Comparison of ENCODE assay signal across 1 cellular context in the genomic region with DNA sequence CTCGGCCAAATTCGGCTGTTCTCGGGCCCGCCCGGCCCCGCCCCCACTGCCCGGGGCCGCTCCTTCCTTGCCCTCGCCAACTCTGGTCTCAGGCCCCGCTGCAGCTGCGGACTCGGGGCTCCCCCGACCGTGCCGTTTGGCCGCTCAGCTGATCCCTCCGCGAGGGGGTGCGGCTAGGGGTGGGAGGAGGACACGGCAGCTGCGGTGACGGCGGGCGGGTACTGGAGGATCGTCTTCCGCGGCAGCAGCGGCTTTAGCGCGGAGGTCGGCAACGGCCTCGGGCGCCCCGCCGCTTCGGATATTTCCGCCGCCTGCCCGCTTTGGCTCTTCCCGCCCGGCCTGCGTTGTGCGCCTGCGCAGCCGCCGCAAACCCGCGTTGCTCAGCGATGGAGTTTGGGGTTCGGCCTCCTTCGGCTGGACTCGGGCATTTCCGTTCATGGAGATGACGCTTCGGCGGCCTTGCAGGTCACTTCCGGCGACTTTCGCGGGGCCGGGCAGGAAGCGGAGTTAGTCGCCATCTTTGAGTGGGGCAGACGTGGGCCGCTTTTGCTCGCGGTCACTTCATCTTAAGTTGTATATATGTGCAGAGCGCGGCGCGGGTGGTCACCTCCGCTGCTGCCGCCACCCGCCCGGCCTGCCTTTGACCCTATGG.
TF ChIP-seq lines count a peak whose summit lies in the region.

No MANE protein-coding gene starts in this region.

TF ChIP-seq in K562, 482 proteins besides CTCF, POLR2A, EP300 and RAD21 (continued from another document and continues in another):
- TF ChIP-seq, protein P1, sequence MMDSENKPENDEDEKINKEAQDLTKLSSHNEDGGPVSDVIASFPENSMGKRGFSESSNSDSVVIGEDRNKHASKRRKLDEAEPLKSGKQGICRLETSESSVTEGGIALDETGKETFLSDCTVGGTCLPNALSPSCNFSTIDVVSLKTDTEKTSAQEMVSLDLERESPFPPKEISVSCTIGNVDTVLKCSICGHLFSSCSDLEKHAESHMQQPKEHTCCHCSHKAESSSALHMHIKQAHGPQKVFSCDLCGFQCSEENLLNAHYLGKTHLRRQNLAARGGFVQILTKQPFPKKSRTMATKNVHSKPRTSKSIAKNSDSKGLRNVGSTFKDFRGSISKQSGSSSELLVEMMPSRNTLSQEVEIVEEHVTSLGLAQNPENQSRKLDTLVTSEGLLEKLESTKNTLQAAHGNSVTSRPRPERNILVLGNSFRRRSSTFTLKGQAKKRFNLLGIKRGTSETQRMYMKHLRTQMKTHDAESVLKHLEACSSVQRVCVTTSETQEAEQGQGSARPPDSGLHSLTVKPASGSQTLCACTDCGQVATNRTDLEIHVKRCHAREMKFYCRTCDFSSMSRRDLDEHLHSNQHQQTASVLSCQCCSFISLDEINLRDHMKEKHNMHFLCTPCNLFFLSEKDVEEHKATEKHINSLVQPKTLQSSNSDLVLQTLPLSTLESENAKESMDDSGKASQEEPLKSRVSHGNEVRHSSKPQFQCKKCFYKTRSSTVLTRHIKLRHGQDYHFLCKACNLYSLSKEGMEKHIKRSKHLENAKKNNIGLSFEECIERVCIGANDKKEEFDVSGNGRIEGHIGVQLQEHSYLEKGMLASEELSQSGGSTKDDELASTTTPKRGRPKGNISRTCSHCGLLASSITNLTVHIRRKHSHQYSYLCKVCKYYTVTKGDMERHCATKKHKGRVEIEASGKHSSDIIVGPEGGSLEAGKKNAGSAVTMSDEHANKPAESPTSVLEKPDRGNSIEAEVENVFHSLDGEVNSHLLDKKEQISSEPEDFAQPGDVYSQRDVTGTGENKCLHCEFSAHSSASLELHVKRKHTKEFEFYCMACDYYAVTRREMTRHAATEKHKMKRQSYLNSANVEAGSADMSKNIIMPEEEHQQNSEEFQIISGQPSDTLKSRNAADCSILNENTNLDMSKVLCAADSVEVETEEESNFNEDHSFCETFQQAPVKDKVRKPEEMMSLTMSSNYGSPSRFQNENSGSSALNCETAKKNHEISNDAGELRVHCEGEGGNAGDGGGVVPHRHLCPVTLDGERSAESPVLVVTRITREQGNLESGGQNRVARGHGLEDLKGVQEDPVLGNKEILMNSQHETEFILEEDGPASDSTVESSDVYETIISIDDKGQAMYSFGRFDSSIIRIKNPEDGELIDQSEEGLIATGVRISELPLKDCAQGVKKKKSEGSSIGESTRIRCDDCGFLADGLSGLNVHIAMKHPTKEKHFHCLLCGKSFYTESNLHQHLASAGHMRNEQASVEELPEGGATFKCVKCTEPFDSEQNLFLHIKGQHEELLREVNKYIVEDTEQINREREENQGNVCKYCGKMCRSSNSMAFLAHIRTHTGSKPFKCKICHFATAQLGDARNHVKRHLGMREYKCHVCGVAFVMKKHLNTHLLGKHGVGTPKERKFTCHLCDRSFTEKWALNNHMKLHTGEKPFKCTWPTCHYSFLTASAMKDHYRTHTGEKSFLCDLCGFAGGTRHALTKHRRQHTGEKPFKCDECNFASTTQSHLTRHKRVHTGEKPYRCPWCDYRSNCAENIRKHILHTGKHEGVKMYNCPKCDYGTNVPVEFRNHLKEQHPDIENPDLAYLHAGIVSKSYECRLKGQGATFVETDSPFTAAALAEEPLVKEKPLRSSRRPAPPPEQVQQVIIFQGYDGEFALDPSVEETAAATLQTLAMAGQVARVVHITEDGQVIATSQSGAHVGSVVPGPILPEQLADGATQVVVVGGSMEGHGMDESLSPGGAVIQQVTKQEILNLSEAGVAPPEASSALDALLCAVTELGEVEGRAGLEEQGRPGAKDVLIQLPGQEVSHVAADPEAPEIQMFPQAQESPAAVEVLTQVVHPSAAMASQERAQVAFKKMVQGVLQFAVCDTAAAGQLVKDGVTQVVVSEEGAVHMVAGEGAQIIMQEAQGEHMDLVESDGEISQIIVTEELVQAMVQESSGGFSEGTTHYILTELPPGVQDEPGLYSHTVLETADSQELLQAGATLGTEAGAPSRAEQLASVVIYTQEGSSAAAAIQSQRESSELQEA (IDR thresholded peaks at IDR 0.05; ENCODE audit: low read depth), result peak; percentile 81; the same call in 1 of the 2 replicates
- no peak for TF ChIP-seq FOXP4 (CRISPR knock-in tag; IDR thresholded peaks at IDR 0.05; ENCODE audit: borderline replicate concordance)
- no peak for TF ChIP-seq CBX2 (IDR thresholded peaks at IDR 0.05; ENCODE audit: insufficient read depth, low read length, poor library complexity, severe bottlenecking)
- TF ChIP-seq, protein P2, sequence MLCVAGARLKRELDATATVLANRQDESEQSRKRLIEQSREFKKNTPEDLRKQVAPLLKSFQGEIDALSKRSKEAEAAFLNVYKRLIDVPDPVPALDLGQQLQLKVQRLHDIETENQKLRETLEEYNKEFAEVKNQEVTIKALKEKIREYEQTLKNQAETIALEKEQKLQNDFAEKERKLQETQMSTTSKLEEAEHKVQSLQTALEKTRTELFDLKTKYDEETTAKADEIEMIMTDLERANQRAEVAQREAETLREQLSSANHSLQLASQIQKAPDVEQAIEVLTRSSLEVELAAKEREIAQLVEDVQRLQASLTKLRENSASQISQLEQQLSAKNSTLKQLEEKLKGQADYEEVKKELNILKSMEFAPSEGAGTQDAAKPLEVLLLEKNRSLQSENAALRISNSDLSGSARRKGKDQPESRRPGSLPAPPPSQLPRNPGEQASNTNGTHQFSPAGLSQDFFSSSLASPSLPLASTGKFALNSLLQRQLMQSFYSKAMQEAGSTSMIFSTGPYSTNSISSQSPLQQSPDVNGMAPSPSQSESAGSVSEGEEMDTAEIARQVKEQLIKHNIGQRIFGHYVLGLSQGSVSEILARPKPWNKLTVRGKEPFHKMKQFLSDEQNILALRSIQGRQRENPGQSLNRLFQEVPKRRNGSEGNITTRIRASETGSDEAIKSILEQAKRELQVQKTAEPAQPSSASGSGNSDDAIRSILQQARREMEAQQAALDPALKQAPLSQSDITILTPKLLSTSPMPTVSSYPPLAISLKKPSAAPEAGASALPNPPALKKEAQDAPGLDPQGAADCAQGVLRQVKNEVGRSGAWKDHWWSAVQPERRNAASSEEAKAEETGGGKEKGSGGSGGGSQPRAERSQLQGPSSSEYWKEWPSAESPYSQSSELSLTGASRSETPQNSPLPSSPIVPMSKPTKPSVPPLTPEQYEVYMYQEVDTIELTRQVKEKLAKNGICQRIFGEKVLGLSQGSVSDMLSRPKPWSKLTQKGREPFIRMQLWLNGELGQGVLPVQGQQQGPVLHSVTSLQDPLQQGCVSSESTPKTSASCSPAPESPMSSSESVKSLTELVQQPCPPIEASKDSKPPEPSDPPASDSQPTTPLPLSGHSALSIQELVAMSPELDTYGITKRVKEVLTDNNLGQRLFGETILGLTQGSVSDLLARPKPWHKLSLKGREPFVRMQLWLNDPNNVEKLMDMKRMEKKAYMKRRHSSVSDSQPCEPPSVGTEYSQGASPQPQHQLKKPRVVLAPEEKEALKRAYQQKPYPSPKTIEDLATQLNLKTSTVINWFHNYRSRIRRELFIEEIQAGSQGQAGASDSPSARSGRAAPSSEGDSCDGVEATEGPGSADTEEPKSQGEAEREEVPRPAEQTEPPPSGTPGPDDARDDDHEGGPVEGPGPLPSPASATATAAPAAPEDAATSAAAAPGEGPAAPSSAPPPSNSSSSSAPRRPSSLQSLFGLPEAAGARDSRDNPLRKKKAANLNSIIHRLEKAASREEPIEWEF (CRISPR knock-in tag; IDR thresholded peaks at IDR 0.05), result no peak
- TF ChIP-seq, protein P3, sequence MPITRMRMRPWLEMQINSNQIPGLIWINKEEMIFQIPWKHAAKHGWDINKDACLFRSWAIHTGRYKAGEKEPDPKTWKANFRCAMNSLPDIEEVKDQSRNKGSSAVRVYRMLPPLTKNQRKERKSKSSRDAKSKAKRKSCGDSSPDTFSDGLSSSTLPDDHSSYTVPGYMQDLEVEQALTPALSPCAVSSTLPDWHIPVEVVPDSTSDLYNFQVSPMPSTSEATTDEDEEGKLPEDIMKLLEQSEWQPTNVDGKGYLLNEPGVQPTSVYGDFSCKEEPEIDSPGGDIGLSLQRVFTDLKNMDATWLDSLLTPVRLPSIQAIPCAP (CRISPR knock-in tag; IDR thresholded peaks at IDR 0.05; ENCODE audit: borderline replicate concordance), result no peak
- TF ChIP-seq ZNF311 (CRISPR knock-in tag; IDR thresholded peaks at IDR 0.05), result no peak
- TF ChIP-seq MLX (CRISPR knock-in tag; conservative IDR thresholded peaks at IDR 0.05), result peak in 1 of 2 experiments; percentile 76; a peak in 1 of 4 replicates
- peak; percentile 40; the same call in 1 of the 2 replicates for TF ChIP-seq BHLHE40 (IDR thresholded peaks at IDR 0.05; ENCODE audit: low read length)
- no peak for TF ChIP-seq HNRNPLL (IDR thresholded peaks at IDR 0.05; ENCODE audit: low read depth, low read length, poor library complexity, severe bottlenecking)
- TF ChIP-seq, protein P4, sequence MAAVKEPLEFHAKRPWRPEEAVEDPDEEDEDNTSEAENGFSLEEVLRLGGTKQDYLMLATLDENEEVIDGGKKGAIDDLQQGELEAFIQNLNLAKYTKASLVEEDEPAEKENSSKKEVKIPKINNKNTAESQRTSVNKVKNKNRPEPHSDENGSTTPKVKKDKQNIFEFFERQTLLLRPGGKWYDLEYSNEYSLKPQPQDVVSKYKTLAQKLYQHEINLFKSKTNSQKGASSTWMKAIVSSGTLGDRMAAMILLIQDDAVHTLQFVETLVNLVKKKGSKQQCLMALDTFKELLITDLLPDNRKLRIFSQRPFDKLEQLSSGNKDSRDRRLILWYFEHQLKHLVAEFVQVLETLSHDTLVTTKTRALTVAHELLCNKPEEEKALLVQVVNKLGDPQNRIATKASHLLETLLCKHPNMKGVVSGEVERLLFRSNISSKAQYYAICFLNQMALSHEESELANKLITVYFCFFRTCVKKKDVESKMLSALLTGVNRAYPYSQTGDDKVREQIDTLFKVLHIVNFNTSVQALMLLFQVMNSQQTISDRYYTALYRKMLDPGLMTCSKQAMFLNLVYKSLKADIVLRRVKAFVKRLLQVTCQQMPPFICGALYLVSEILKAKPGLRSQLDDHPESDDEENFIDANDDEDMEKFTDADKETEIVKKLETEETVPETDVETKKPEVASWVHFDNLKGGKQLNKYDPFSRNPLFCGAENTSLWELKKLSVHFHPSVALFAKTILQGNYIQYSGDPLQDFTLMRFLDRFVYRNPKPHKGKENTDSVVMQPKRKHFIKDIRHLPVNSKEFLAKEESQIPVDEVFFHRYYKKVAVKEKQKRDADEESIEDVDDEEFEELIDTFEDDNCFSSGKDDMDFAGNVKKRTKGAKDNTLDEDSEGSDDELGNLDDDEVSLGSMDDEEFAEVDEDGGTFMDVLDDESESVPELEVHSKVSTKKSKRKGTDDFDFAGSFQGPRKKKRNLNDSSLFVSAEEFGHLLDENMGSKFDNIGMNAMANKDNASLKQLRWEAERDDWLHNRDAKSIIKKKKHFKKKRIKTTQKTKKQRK (IDR thresholded peaks at IDR 0.05; ENCODE audit: borderline replicate concordance, low read depth, low read length), result no peak
- no peak for TF ChIP-seq GTF2A2 (tag; IDR thresholded peaks at IDR 0.05)
- TF ChIP-seq THAP12 (CRISPR knock-in tag; IDR thresholded peaks at IDR 0.05), result peak; percentile 44; the same call in 1 of the 2 replicates
- TF ChIP-seq ZBTB1 (CRISPR knock-in tag; IDR thresholded peaks at IDR 0.05; ENCODE audit: borderline replicate concordance, low read depth), result 0 out of 2 replicates have a peak, but pooled peaks have one; percentile 64
- peak; percentile 78; the same call in 1 of the 2 replicates for TF ChIP-seq ELF4 (CRISPR knock-in tag; IDR thresholded peaks at IDR 0.05)
- TF ChIP-seq SIN3B (IDR thresholded peaks at IDR 0.05; ENCODE audit: low read depth), result peak; percentile 48; the same call in 1 of the 2 replicates
- TF ChIP-seq U2AF1 (optimal IDR thresholded peaks at IDR 0.05; ENCODE audit: low read depth, low read length), result peak; percentile 56
- no peak for TF ChIP-seq TRIM24 (IDR thresholded peaks at IDR 0.05)
- TF ChIP-seq ZBTB34 (CRISPR knock-in tag; IDR thresholded peaks at IDR 0.05), result no peak
